ENCODE assay signal across 8 cellular contexts in genomic region chr3:49428697-49429100, GRCh38. TPM values are rescaled to one million over a fixed set of nuclear protein-coding genes. Genes with fewer than 3 reads are reported as not detected.
DNase-seq lines count a peak whose midpoint lies in the region; ATAC-seq and TF ChIP-seq lines count a peak whose summit lies in the region.

No MANE protein-coding gene starts in this region.

- H3K9ac ChIP-seq in subcutaneous abdominal adipose tissue (ENCODE audit: low read length in 5 of 5), result peak overlapping the region in 4 of 5 donors; percentile 71 to 80 (median 78)

- in situ Hi-C loops in ACHN (cut with HindIII; ENCODE audit: low pct_ligation_motif_present, low pct_unique_long_range_greater_than_20kb, low sequenced_read_pairs), result no loop called here

- ATAC-seq in GM23338 (peak; percentile 33), HG03571 (IDR thresholded peaks at IDR 0.05; ENCODE audit: unreplicated experiment) (no peak)

- H3K27ac Mint-ChIP-seq in GM23338 (peak overlapping the region; percentile 73; the same call in 1 of the 2 replicates), immature natural killer cell (peak overlapping the region; percentile 91 to 96 (median 94))
- H3K27ac Mint-ChIP-seq in activated naive CD8-positive, alpha-beta T cell, result peak overlapping the region; percentile 96

- no peaks in the 10 kb centered on the region for H4K20me1 ChIP-seq in GM23338 (replicated peaks; ENCODE audit: insufficient read depth)

- H3K4me1 ChIP-seq in GM23338 (ENCODE audit: insufficient read depth) (no peaks in the 10 kb centered on the region), subcutaneous abdominal adipose tissue (ENCODE audit: control insufficient read depth in 5 of 5, insufficient read depth in 5 of 5, low read length in 5 of 5) (peaks cover 0 to 24% (median 19%) of the 10 kb centered on the region in 5 donors)

- no peaks in the 10 kb centered on the region for H3K27me3 ChIP-seq in GM23338 (ENCODE audit: insufficient read depth)
- no peaks in the 10 kb centered on the region for H3K27me3 ChIP-seq in subcutaneous abdominal adipose tissue (ENCODE audit: control insufficient read depth in 5 of 5, insufficient read depth in 4 of 5, low read length in 5 of 5)

- H3K79me2 ChIP-seq in GM23338 (replicated peaks; ENCODE audit: insufficient read depth), result no peaks in the 10 kb centered on the region

- H3K4me2 ChIP-seq in GM23338, result peak overlapping the region; percentile 70

- H3K4me3 ChIP-seq in GM23338, result peak overlapping the region; percentile 71
- peak overlapping the region; percentile 59 to 87 (median 78) for H3K4me3 ChIP-seq in subcutaneous abdominal adipose tissue (ENCODE audit: low read depth in 1 of 5, low read length in 5 of 5)

- peaks cover 14% of the 10 kb centered on the region for H3K27me3 Mint-ChIP-seq in GM23338 (ENCODE audit: insufficient read depth, low read depth, poor library complexity)
- no peaks in the 10 kb centered on the region for H3K27me3 Mint-ChIP-seq in activated naive CD8-positive, alpha-beta T cell
- peaks cover 0 to 9% (median 4%) of the 10 kb centered on the region in 3 donors for H3K27me3 Mint-ChIP-seq in immature natural killer cell (ENCODE audit: low read depth in 3 of 3)

- H2AFZ ChIP-seq in GM23338, result peak overlapping the region; percentile 93

- no peaks in the 10 kb centered on the region for H3F3A ChIP-seq in GM23338 (replicated peaks; ENCODE audit: low read depth)

- H3K36me3 Mint-ChIP-seq in GM23338 (ENCODE audit: low read depth) (no peaks in the 10 kb centered on the region; the same call in 2 of the 3 replicates), immature natural killer cell (peaks cover 0 to 5% (median 4%) of the 10 kb centered on the region in 3 donors)
- no peaks in the 10 kb centered on the region for H3K36me3 Mint-ChIP-seq in activated naive CD8-positive, alpha-beta T cell

- H3K27ac ChIP-seq in GM23338 (ENCODE audit: low read depth) (no peak overlapping the region), subcutaneous abdominal adipose tissue (ENCODE audit: low read depth, low read length) (peak overlapping the region; percentile 86)

- no peaks in the 10 kb centered on the region for H3K9me2 ChIP-seq in GM23338 (ENCODE audit: insufficient read depth)

- H3K9me3 ChIP-seq in subcutaneous abdominal adipose tissue (ENCODE audit: control insufficient read depth in 5 of 5, low read length in 5 of 5), result no peaks in the 10 kb centered on the region

- peak in 1 of 2 experiments; percentile 32; a peak in 1 of 4 replicates for TF ChIP-seq CTCF in GM23338 (conservative IDR thresholded peaks at IDR 0.05; ENCODE audit: low read depth in 2 of 2)

- no peaks in the 10 kb centered on the region; the same call in 2 of the 3 replicates for H3K4me1 Mint-ChIP-seq in GM23338
- H3K4me1 Mint-ChIP-seq in activated naive CD8-positive, alpha-beta T cell (ENCODE audit: low read depth), result peaks cover 17% of the 10 kb centered on the region
- peaks cover 23 to 32% of the 10 kb centered on the region in 2 donors for H3K4me1 Mint-ChIP-seq in immature natural killer cell

- no peaks in the 10 kb centered on the region; the same call in 2 of the 3 replicates for H3K9me3 Mint-ChIP-seq in GM23338
- H3K9me3 Mint-ChIP-seq in activated naive CD8-positive, alpha-beta T cell (ENCODE audit: low read depth), result no peaks in the 10 kb centered on the region
- H3K9me3 Mint-ChIP-seq in immature natural killer cell, result no peaks in the 10 kb centered on the region

- H3K36me3 ChIP-seq in GM23338 (ENCODE audit: insufficient read depth) (no peaks in the 10 kb centered on the region), subcutaneous abdominal adipose tissue (ENCODE audit: control insufficient read depth in 5 of 5, insufficient read depth in 5 of 5, low read length in 5 of 5) (peaks cover 0 to 23% (median 19%) of the 10 kb centered on the region in 5 donors)

- DNase-seq in ACHN, result peak; percentile 70
- no peak for DNase-seq in GM23338 (ENCODE audit: low spot score)
- DNase-seq in immature natural killer cell, result no peak
- no peak for DNase-seq in iPS-NIHi7 (ENCODE audit: extremely low spot score)
- no peak for DNase-seq in DMS153 (lab: John Stamatoyannopoulos, UW)

- H3K4me3 Mint-ChIP-seq in GM23338 (peak overlapping the region; percentile 98), immature natural killer cell (peak overlapping the region; percentile 95 to 98 (median 97))
- H3K4me3 Mint-ChIP-seq in activated naive CD8-positive, alpha-beta T cell, result peak overlapping the region; percentile 91

TF ChIP-seq in GM23338, 12 proteins besides CTCF, POLR2A, EP300 and RAD21:
- TF ChIP-seq EZH2phosphoT487 (IDR thresholded peaks at IDR 0.05; ENCODE audit: unreplicated experiment) (no peak), JUNB (IDR thresholded peaks at IDR 0.05; ENCODE audit: unreplicated experiment) (no peak)
TF ChIP-seq in GM23338: peak in this region for 0.

RNA-seq across cellular contexts. Expression of gene NICN1, which starts 0.4 kb away (rescaled TPM):
- 5.9 and 7.3 TPM in 2 replicates for total RNA-seq in GM23338 (2014; rRNA removed; shearing (Covaris generic))
- 2.8 and 4.2 TPM in 2 replicates for polyA plus RNA-seq in GM23338 (2016; fragmentation: Nextera tagmentation; extraction: Ambion mirVana)
- 10 to 100 TPM in 1 of 3 donors, 1 to 10 TPM in 2; 3.2 to 11.9 (median 4.2) TPM for polyA plus RNA-seq in immature natural killer cell

RNA-seq across cellular contexts. Expression of gene AMT, which starts 6.4 kb away (rescaled TPM):
- total RNA-seq in GM23338 (2014; rRNA removed; shearing (Covaris generic)), result 32.8 and 39.9 TPM in 2 replicates
- polyA plus RNA-seq in GM23338 (2016; fragmentation: Nextera tagmentation; extraction: Ambion mirVana) (34.1 and 35.6 TPM in 2 replicates), immature natural killer cell (1 to 10 TPM; 2.9 to 8.2 (median 4.8) TPM)

RNA-seq across cellular contexts. Expression of gene TCTA, which starts 16.5 kb away (rescaled TPM):
- 5.0 and 9.7 TPM in 2 replicates for total RNA-seq in GM23338 (2014; rRNA removed; shearing (Covaris generic))
- polyA plus RNA-seq in GM23338 (2016; fragmentation: Nextera tagmentation; extraction: Ambion mirVana), result 3.9 and 4.0 TPM in 2 replicates
- polyA plus RNA-seq in immature natural killer cell, result 10 to 100 TPM; 57.3 to 86.2 (median 62.6) TPM

RNA-seq across cellular contexts. Expression of gene RHOA, which starts 16.9 kb away (rescaled TPM):
- total RNA-seq in GM23338 (2014; rRNA removed; shearing (Covaris generic)), result 373 and 421 TPM in 2 replicates
- 234 and 248 TPM in 2 replicates for polyA plus RNA-seq in GM23338 (2016; fragmentation: Nextera tagmentation; extraction: Ambion mirVana)
- 1,000 to 10,000 TPM in 1 of 3 donors, 100 to 1,000 TPM in 2; 863 to 1,056 (median 891) TPM for polyA plus RNA-seq in immature natural killer cell

RNA-seq across cellular contexts. Expression of gene DAG1, which starts 41.4 kb away (rescaled TPM):
- total RNA-seq in GM23338 (2014; rRNA removed; shearing (Covaris generic)), result 152 and 167 TPM in 2 replicates
- polyA plus RNA-seq in GM23338 (2016; fragmentation: Nextera tagmentation; extraction: Ambion mirVana), result 29.6 and 29.9 TPM in 2 replicates
- polyA plus RNA-seq in immature natural killer cell, result 1 to 10 TPM; 3.2 to 6.0 (median 3.7) TPM

Comparison
In these comparisons a context has a peak if more than half of its experiments do, and no peak if none do; other contexts are left out.
1. RNA of gene TCTA, which starts 16.5 kb away (polyA plus RNA-seq): 57.3 to 86.2 TPM in immature natural killer cell; 3.9 to 4.0 TPM in GM23338; every median in the first group is over 10 times any median in the second.
2. Peak in every context shown above with its lines, with median percentiles within 50 percentile points of each other: H3K27ac Mint-ChIP-seq and H3K4me3 Mint-ChIP-seq.